23 cellular contexts compared by ENCODE assay signal in genomic region chr3:188490416-188490815, GRCh38.
"Had no signal": no experiment of that assay in that cellular context is flagged by ENCODE, and none has a peak within 500 bp of the region (broad histone marks: within the 10 kb centered on the region; RNA-seq: fewer than 3 reads in every experiment).

No MANE protein-coding gene starts in this region.

- ATAC-seq: activated CD8-positive, alpha-beta T cell treated with anti-CD3 and anti-CD28 coated beads for 36 hours; activated naive CD8-positive, alpha-beta T cell treated with anti-CD3 and anti-CD28 coated beads, Interleukin-2, amount 50 U/mL, for 24 hours; naive thymus-derived CD8-positive, alpha-beta T cell; pancreas; right lobe of liver; WTC11 had no signal

- H3K4me1 ChIP-seq: pancreas, right lobe of liver, thyroid gland had no signal

- H3K27ac ChIP-seq: pancreas, right lobe of liver, thyroid gland had no signal

- H3K27ac Mint-ChIP-seq: activated CD8-positive, alpha-beta T cell treated with anti-CD3 and anti-CD28 coated beads for 36 hours; activated naive CD4-positive, alpha-beta T cell treated with anti-CD3 and anti-CD28 coated beads, Interleukin-2, amount 10 ng/mL, durations not matched to agents 7 days and 5 days; activated T-cell treated with anti-CD3 and anti-CD28 coated beads, Interleukin-2, amount 50 U/mL, for 24 hours; T-helper 2 cell treated with Interferon-gamma antibody and Interleukin-4, amounts not matched to agents 5 μg/mL and 100 μg/mL, for 36 hours; WTC11 had no signal

- H3K27me3 ChIP-seq: brain microvascular endothelial cell, heart right ventricle, pancreas, right lobe of liver, thyroid gland had no signal

- H3K36me3 ChIP-seq: brain microvascular endothelial cell, pancreas, right lobe of liver, thyroid gland had no signal

- H3K4me3 ChIP-seq: coronary artery, heart right ventricle, pancreas, right lobe of liver, thyroid gland had no signal

- FAIRE-seq: pancreas, small intestine, TTC549, urothelium cell line had no signal

- H3K36me3 Mint-ChIP-seq: WTC11 had no signal

- H3K4me1 Mint-ChIP-seq: activated naive CD4-positive, alpha-beta T cell treated with anti-CD3 and anti-CD28 coated beads, Interleukin-2, amount 10 ng/mL, durations not matched to agents 7 days and 5 days had no signal

- H3K4me3 Mint-ChIP-seq: activated CD8-positive, alpha-beta T cell treated with anti-CD3 and anti-CD28 coated beads for 36 hours; activated naive CD4-positive, alpha-beta T cell treated with anti-CD3 and anti-CD28 coated beads, Interleukin-2, amount 10 ng/mL, durations not matched to agents 7 days and 5 days; activated naive CD8-positive, alpha-beta T cell treated with anti-CD3 and anti-CD28 coated beads, Interleukin-2, amount 50 U/mL, for 24 hours; activated T-cell treated with anti-CD3 and anti-CD28 coated beads, Interleukin-2, amount 50 U/mL, for 24 hours; central memory CD8-positive, alpha-beta T cell; immature natural killer cell; naive thymus-derived CD8-positive, alpha-beta T cell; stimulated activated naive B cell treated with anti-CD40 and anti-IgM and Interleukin-4, amounts not matched to agents 10 μg/mL and 1 μg/mL and 100 μg/mL, for 72 hours; T-helper 2 cell treated with Interferon-gamma antibody and Interleukin-4, amounts not matched to agents 5 μg/mL and 100 μg/mL, for 36 hours; WTC11 had no signal

- DNase-seq: activated CD4-positive, alpha-beta T cell treated with anti-CD3 and anti-CD28 coated beads for 48 hours; activated CD8-positive, alpha-beta T cell treated with anti-CD3 and anti-CD28 coated beads for 36 hours; activated naive CD4-positive, alpha-beta T cell treated with anti-CD3 and anti-CD28 coated beads, Interleukin-2, amount 10 ng/mL, durations not matched to agents 7 days and 5 days; activated naive CD8-positive, alpha-beta T cell treated with anti-CD3 and anti-CD28 coated beads, Interleukin-2, amount 50 U/mL, for 24 hours; activated T-cell treated with anti-CD3 and anti-CD28 coated beads, Interleukin-2, amount 50 U/mL, for 24 hours; anterior cingulate cortex; heart right ventricle; immature natural killer cell; mesendoderm; naive thymus-derived CD8-positive, alpha-beta T cell; pancreas; right lobe of liver; small intestine; stimulated activated CD4-positive, alpha-beta T cell treated with anti-CD3 and anti-CD28 coated beads, Interleukin-4, amount 100 ng/mL, for 24 hours; thyroid gland had no signal

- H3K27me3 Mint-ChIP-seq: activated CD8-positive, alpha-beta T cell treated with anti-CD3 and anti-CD28 coated beads for 36 hours; activated naive CD4-positive, alpha-beta T cell treated with anti-CD3 and anti-CD28 coated beads, Interleukin-2, amount 10 ng/mL, durations not matched to agents 7 days and 5 days; activated naive CD8-positive, alpha-beta T cell treated with anti-CD3 and anti-CD28 coated beads, Interleukin-2, amount 50 U/mL, for 24 hours; activated T-cell treated with anti-CD3 and anti-CD28 coated beads, Interleukin-2, amount 50 U/mL, for 24 hours; central memory CD8-positive, alpha-beta T cell; naive thymus-derived CD8-positive, alpha-beta T cell; stimulated activated naive B cell treated with anti-CD40 and anti-IgM and Interleukin-4, amounts not matched to agents 10 μg/mL and 1 μg/mL and 100 μg/mL, for 72 hours had no signal

- H3K9me3 Mint-ChIP-seq: activated CD8-positive, alpha-beta T cell treated with anti-CD3 and anti-CD28 coated beads for 36 hours; activated naive CD4-positive, alpha-beta T cell treated with anti-CD3 and anti-CD28 coated beads, Interleukin-2, amount 10 ng/mL, durations not matched to agents 7 days and 5 days; activated naive CD8-positive, alpha-beta T cell treated with anti-CD3 and anti-CD28 coated beads, Interleukin-2, amount 50 U/mL, for 24 hours; activated T-cell treated with anti-CD3 and anti-CD28 coated beads, Interleukin-2, amount 50 U/mL, for 24 hours; central memory CD8-positive, alpha-beta T cell; immature natural killer cell; naive thymus-derived CD8-positive, alpha-beta T cell; T-helper 2 cell treated with Interferon-gamma antibody and Interleukin-4, amounts not matched to agents 5 μg/mL and 100 μg/mL, for 36 hours; WTC11 had no signal

- H3K9me3 ChIP-seq: heart right ventricle, pancreas, right lobe of liver, thyroid gland had no signal
